In the genomic region with DNA sequence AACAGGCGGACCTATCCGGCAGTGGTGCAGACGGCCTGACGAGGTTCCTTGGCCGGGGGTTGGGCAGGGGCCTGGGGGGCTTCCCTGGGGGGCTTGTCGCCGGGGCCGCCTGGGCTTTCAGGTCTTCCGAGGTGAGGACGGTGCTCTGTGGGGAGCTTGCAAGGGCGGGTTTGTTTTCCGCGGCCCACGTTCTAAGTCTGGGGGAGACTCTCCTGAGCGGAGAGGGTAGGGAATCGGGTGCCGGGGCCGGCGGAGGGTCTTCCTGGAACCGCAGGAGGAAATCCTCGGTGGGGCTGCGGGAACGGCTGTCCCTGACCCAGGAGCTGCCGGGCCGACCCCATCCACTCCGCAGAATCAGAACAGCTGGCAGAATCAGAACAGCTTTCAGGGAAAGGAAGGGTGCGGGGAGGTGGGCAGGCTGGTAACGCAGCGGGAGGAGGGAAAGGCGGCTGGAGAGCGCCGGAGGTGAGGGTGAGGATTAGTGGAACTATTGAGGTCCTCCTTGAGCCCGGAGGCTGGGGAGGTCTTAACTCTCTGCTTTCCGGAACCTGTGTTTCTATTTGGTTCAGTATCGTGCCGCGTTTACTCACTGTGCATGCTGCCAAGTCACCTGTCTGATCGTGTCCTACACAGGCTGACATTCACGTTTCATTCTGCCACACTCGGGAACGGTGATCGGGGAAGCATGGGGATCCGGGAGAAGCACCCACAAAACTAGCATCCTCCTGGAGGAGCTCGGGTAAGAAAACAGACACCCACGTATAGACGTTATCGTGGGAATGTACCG, we compare ENCODE assay signal across 8 cellular contexts. TPM values are rescaled to one million over a fixed set of nuclear protein-coding genes. Genes with fewer than 3 reads are reported as not detected.
DNase-seq lines count a peak whose midpoint lies in the region; ATAC-seq, FAIRE-seq and TF ChIP-seq lines count a peak whose summit lies in the region.

No MANE protein-coding gene starts in this region.

- H3K27me3 ChIP-seq in iPS-15b (ENCODE audit: control insufficient read depth, insufficient read depth, low read length): no peaks in the 10 kb centered on the region
- no peaks in the 10 kb centered on the region for H3K27me3 ChIP-seq in skeletal muscle tissue (ENCODE audit: control insufficient read depth in 3 of 3, insufficient read depth in 3 of 3, low read length in 3 of 3)

- peak overlapping the region; percentile 57 for H2AFZ ChIP-seq in OCI-LY7 (ENCODE audit: low read length)

- H3K4me3 ChIP-seq in OCI-LY7 (ENCODE audit: low read depth, low read length, poor library complexity, severe bottlenecking): peak overlapping the region; percentile 83
- peak overlapping the region; percentile 96 for H3K4me3 ChIP-seq in astrocyte of the spinal cord (ENCODE audit: low read depth, low read length)
- H3K4me3 ChIP-seq in iPS-15b (ENCODE audit: low read depth, low read length): peak overlapping the region; percentile 95
- peak overlapping the region; percentile 92 to 97 (median 95) for H3K4me3 ChIP-seq in skeletal muscle tissue (ENCODE audit: low read length in 3 of 3)

- H3K9me2 ChIP-seq in OCI-LY7 (ENCODE audit: insufficient read depth, low read length): no peaks in the 10 kb centered on the region

- H3K9ac ChIP-seq in iPS-15b (ENCODE audit: low read depth, low read length) (peak overlapping the region; percentile 50), skeletal muscle tissue (ENCODE audit: low read depth in 1 of 3, low read length in 3 of 3) (peak overlapping the region; percentile 85 to 96 (median 94))

- DNase-seq in AG08395 (ENCODE audit: low spot score) (peak; percentile 44), OCI-LY7 (ENCODE audit: low spot score) (peak; percentile 58), astrocyte of the spinal cord (ENCODE audit: low read depth, low spot score) (peak; percentile 31), RCC 7860 (ENCODE audit: low spot score) (no peak)

- intact Hi-C loops in OCI-LY7 (cut with micrococcal nuclease; ENCODE audit: unreplicated experiment): loop anchor here (1.0 to 2.0 kb wide), 3 partner anchors 41 to 508 kb away; no protein-coding TSS in a partner anchor

- H3K4me2 ChIP-seq in OCI-LY7 (ENCODE audit: low read length): peak overlapping the region; percentile 87

- BruUV-seq in OCI-LY7 (replicated peaks; lab: Mats Ljungman, UMichigan): no TSS peak

- peaks cover 72% of the 10 kb centered on the region for H3K79me2 ChIP-seq in OCI-LY7 (ENCODE audit: insufficient read depth, low read depth, low read length)

- H3K27ac ChIP-seq in OCI-LY7 (ENCODE audit: low read depth, low read length, poor library complexity, severe bottlenecking) (peak overlapping the region; percentile 43), skeletal muscle tissue (ENCODE audit: low read depth, low read length) (peak overlapping the region; percentile 85)

- FAIRE-seq in RCC 7860 (lab: Jason Lieb, UNC): no peak

- CTCF ChIA-PET in OCI-LY7 (lab: Charles Lee; ENCODE audit: unreplicated experiment): interaction anchor here (0.6 to 2.8 kb wide), 2 partner anchors 505 to 507 kb away, joined by 4 to 9 read pairs; no protein-coding TSS in a partner anchor

- POLR2A ChIA-PET in OCI-LY7 (lab: Charles Lee): interaction anchor here (0.5 to 3.3 kb wide), 7 partner anchors 10 to 1147 kb away, joined by 3 to 19 read pairs (median 5); no protein-coding TSS in a partner anchor

- peaks cover 51% of the 10 kb centered on the region for H3K4me1 ChIP-seq in OCI-LY7 (ENCODE audit: insufficient read depth, low read length, poor library complexity, severe bottlenecking)
- peaks cover 8% of the 10 kb centered on the region for H3K4me1 ChIP-seq in iPS-15b (ENCODE audit: control insufficient read depth, insufficient read depth, low read length)
- peaks cover 26 to 36% (median 26%) of the 10 kb centered on the region in 3 donors for H3K4me1 ChIP-seq in skeletal muscle tissue (ENCODE audit: control insufficient read depth in 3 of 3, insufficient read depth in 3 of 3, low read length in 3 of 3)

- in situ Hi-C loops in astrocyte of the spinal cord (cut with HindIII; ENCODE audit: low sequenced_read_pairs): no loop called here

- peaks cover 25% of the 10 kb centered on the region for H4K20me1 ChIP-seq in OCI-LY7 (ENCODE audit: insufficient read depth, low read length)

- H3K36me3 ChIP-seq in OCI-LY7 (ENCODE audit: insufficient read depth, low read length) (peaks cover 46% of the 10 kb centered on the region), iPS-15b (ENCODE audit: control insufficient read depth, insufficient read depth, low read length) (peaks cover 11% of the 10 kb centered on the region), skeletal muscle tissue (ENCODE audit: control insufficient read depth in 3 of 3, insufficient read depth in 3 of 3, low read length in 3 of 3) (peaks cover 11 to 30% (median 15%) of the 10 kb centered on the region in 3 donors)

- TF ChIP-seq CTCF in OCI-LY7 (conservative IDR thresholded peaks at IDR 0.05; ENCODE audit: low read length): no peak
- TF ChIP-seq CTCF in astrocyte of the spinal cord (IDR thresholded peaks at IDR 0.05; ENCODE audit: low read depth, low read length): no peak

- H3K9me3 ChIP-seq in OCI-LY7 (ENCODE audit: low read length) (no peaks in the 10 kb centered on the region), iPS-15b (ENCODE audit: control insufficient read depth, insufficient read depth, low read length) (no peaks in the 10 kb centered on the region), skeletal muscle tissue (ENCODE audit: control insufficient read depth in 3 of 3, low read length in 3 of 3) (no peaks in the 10 kb centered on the region)

- ATAC-seq in GM18499 (IDR thresholded peaks at IDR 0.05; ENCODE audit: insufficient read depth, unreplicated experiment) (peak; percentile 19), HG02970 (IDR thresholded peaks at IDR 0.05; ENCODE audit: low FRiP score, unreplicated experiment) (peak; percentile 31)

RNA-seq across cellular contexts. Expression of a gene that starts 28.9 kb away (rescaled TPM):
- not detected in 2 replicates for total RNA-seq in OCI-LY7 (2014; rRNA removed; shearing (Covaris generic))
- not detected in 2 replicates for total RNA-seq in OCI-LY7 (2022)
- not detected for total RNA-seq in skeletal muscle tissue

RNA-seq across cellular contexts. Expression of a gene that starts 39.9 kb away (rescaled TPM):
- total RNA-seq in OCI-LY7 (2014; rRNA removed; shearing (Covaris generic)): 19.8 and 38.3 TPM in 2 replicates
- total RNA-seq in OCI-LY7 (2022) (44.1 and 47.5 TPM in 2 replicates), skeletal muscle tissue (18.3 TPM)
